In genomic region chr10:98167191-98167590, GRCh38 we compare ENCODE assay signal across 1 cellular context.
TF ChIP-seq lines count a peak whose summit lies in the region.

No MANE protein-coding gene starts in this region.

TF ChIP-seq in WTC11, 78 proteins besides CTCF, POLR2A, EP300 and RAD21 (continued from another document):
- TF ChIP-seq AFF4 (CRISPR knock-in tag; IDR thresholded peaks at IDR 0.05; ENCODE audit: borderline replicate concordance) (no peak), STAT6 (CRISPR knock-in tag; conservative IDR thresholded peaks at IDR 0.05; ENCODE audit: low read depth) (no peak), IRF2 (CRISPR knock-in tag; IDR thresholded peaks at IDR 0.05; ENCODE audit: borderline replicate concordance, low read depth) (no peak), ERG (CRISPR knock-in tag; IDR thresholded peaks at IDR 0.05) (no peak)
